In the genomic region with DNA sequence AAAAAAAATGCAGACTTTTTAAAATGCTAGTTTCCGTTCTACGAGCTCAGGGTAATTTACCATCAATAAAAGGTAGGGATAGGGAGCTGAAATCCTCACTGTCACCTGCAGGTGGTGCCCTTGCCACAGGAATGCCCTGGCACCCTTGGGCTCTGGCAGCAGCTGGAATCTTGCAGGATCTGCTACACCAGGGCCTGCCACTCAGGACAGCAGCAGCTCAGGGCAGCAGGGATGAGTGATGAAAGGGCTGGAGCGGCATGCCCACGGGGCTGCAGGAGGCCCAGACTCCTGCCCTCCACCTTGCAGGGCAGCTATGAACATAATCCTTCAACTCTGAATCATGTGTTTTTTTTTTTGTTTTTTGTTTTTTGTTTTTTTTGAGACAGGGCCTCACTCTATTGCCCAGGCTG, we compare ENCODE assay signal across 9 cellular contexts. TPM values are rescaled to one million over a fixed set of nuclear protein-coding genes. Genes with fewer than 3 reads are reported as not detected.
DNase-seq lines count a peak whose midpoint lies in the region; ATAC-seq and TF ChIP-seq lines count a peak whose summit lies in the region.
"Had no signal": no experiment of that assay in that cellular context is flagged by ENCODE, and none has a peak within 500 bp of the region (broad histone marks: within the 10 kb centered on the region; RNA-seq: fewer than 3 reads in every experiment).

No MANE protein-coding gene starts in this region.

- H3K4me3 ChIP-seq in Jurkat, Clone E6-1 (ENCODE audit: low read length), result no peak overlapping the region
- H3K4me3 ChIP-seq in PC-3 (ENCODE audit: low read length), result no peak overlapping the region
- H3K4me3 ChIP-seq in esophagus squamous epithelium, result no peak overlapping the region

- no peak overlapping the region for H2AFZ ChIP-seq in PC-3 (ENCODE audit: low read length)

- CTCF ChIA-PET in PC-3 (lab: Charles Lee), result interaction anchor here (0.6 to 1.5 kb wide), 9 partner anchors 12 to 111 kb away, joined by 3 to 18 read pairs (median 4); no protein-coding TSS in a partner anchor

- TF ChIP-seq POLR2A in esophagus squamous epithelium (IDR thresholded peaks at IDR 0.05), result no peak

- H3K36me3 ChIP-seq in PC-3 (ENCODE audit: low read depth, low read length) (no peaks in the 10 kb centered on the region), esophagus squamous epithelium (no peaks in the 10 kb centered on the region)

- no peaks in the 10 kb centered on the region for H3K36me3 Mint-ChIP-seq in nephron progenitor cell (ENCODE audit: low read depth)

- no peak overlapping the region for H3K4me3 Mint-ChIP-seq in nephron progenitor cell
- H3K4me3 Mint-ChIP-seq: activated naive CD8-positive, alpha-beta T cell had no signal

- H3K27ac Mint-ChIP-seq in nephron progenitor cell, result no peak overlapping the region
- H3K27ac Mint-ChIP-seq: activated naive CD8-positive, alpha-beta T cell had no signal

- no peak overlapping the region for H3K4me2 ChIP-seq in PC-3 (ENCODE audit: low read length)

- DNase-seq in DMS114 treated with DMSO at 0.1 percent for 48 hours (lab: John Stamatoyannopoulos, UW; ENCODE audit: unreplicated experiment), result peak; percentile 24
- peak; percentile 64 for DNase-seq in Jurkat, Clone E6-1 (ENCODE audit: low read depth, low spot score)
- DNase-seq in PC-3, result peak; percentile 83
- peak; percentile 69 for DNase-seq in activated T-cell treated with anti-CD3 and anti-CD28 coated beads for 4 hours
- DNase-seq in esophagus squamous epithelium (lab: John Stamatoyannopoulos, UW), result no peak
- DNase-seq in nephron progenitor cell, result peak; percentile 80
- DNase-seq in stimulated activated naive CD8-positive, alpha-beta T cell treated with anti-CD3 and anti-CD28 coated beads, Interleukin-15, Interleukin-2, amounts not matched to agents 100 U/mL and 50 U/mL, for 24 hours, result peak; percentile 82

- peaks cover 27% of the 10 kb centered on the region for H3K27me3 Mint-ChIP-seq in nephron progenitor cell (ENCODE audit: low read depth, poor library complexity)
- H3K27me3 Mint-ChIP-seq: activated naive CD8-positive, alpha-beta T cell had no signal

- intact Hi-C loops in PC-3 (cut with micrococcal nuclease), result loop anchor here (1.0 kb wide), 1 partner anchor 101 kb away; no protein-coding TSS in a partner anchor
- intact Hi-C loops in esophagus squamous epithelium (cut with DNase I), result no loop called here

- H4K20me1 ChIP-seq in PC-3 (ENCODE audit: low read length), result no peaks in the 10 kb centered on the region

- H3K27me3 ChIP-seq in PC-3 (ENCODE audit: low read length) (no peaks in the 10 kb centered on the region), esophagus squamous epithelium (no peaks in the 10 kb centered on the region)

- peak; percentile 95 for ATAC-seq in PC-3
- peak; percentile 69 for ATAC-seq in stimulated activated naive CD8-positive, alpha-beta T cell treated with anti-CD3 and anti-CD28 coated beads, Interleukin-15, Interleukin-2, amounts not matched to agents 100 U/mL and 50 U/mL, for 24 hours
- no peak for ATAC-seq in HG02970 (IDR thresholded peaks at IDR 0.05; ENCODE audit: low FRiP score, unreplicated experiment)

- no peak overlapping the region for H3K9ac ChIP-seq in PC-3 (ENCODE audit: low read length)

- H3K9me3 ChIP-seq in PC-3 (ENCODE audit: low read length), result no peaks in the 10 kb centered on the region
- peaks cover 0 to 5% (median 0%) of the 10 kb centered on the region in 3 donors for H3K9me3 ChIP-seq in esophagus squamous epithelium

- H3F3A ChIP-seq in PC-3 (ENCODE audit: low read length, unreplicated experiment), result no peaks in the 10 kb centered on the region

- WGBS in esophagus squamous epithelium, 2 donors, result 27 to 43% methylated on average over 4 of the region's 4 CpGs

- H3K4me1 ChIP-seq in PC-3 (ENCODE audit: insufficient read depth, low read length) (no peaks in the 10 kb centered on the region), esophagus squamous epithelium (peaks cover 0 to 14% (median 5%) of the 10 kb centered on the region in 3 donors)

- H3K9me3 Mint-ChIP-seq in nephron progenitor cell, result no peaks in the 10 kb centered on the region

- BruUV-seq in PC-3 (replicated peaks; lab: Mats Ljungman, UMichigan), result no TSS peak

- H3K79me2 ChIP-seq in PC-3 (ENCODE audit: low read length), result no peaks in the 10 kb centered on the region

- POLR2A ChIA-PET in PC-3 (lab: Charles Lee; ENCODE audit: unreplicated experiment), result interaction anchor here (0.5 kb wide), 1 partner anchor 21 kb away, joined by 3 read pairs; no protein-coding TSS in a partner anchor

- H3K9me2 ChIP-seq in PC-3 (replicated peaks; ENCODE audit: low read length), result no peaks in the 10 kb centered on the region

- H3K27ac ChIP-seq in PC-3 (ENCODE audit: low read length) (no peak overlapping the region), esophagus squamous epithelium (no peak overlapping the region)

- H3K4me1 Mint-ChIP-seq in nephron progenitor cell, result peaks cover 12% of the 10 kb centered on the region

- peak; percentile 81 for TF ChIP-seq CTCF in PC-3 (conservative IDR thresholded peaks at IDR 0.05; ENCODE audit: low read depth, low read length)
- TF ChIP-seq CTCF in esophagus squamous epithelium (IDR thresholded peaks at IDR 0.05), result peak; percentile 67 to 97 (median 94)
- peak; percentile 89 for TF ChIP-seq CTCF in nephron progenitor cell (IDR thresholded peaks at IDR 0.05)

RNA-seq across cellular contexts. Expression of gene GNG7, which starts 54.0 kb away (rescaled TPM):
- 2.5 TPM for polyA plus RNA-seq in Jurkat, Clone E6-1 (2012; ENCODE audit: insufficient read depth, insufficient read length)
- 1.1 and 1.2 TPM in 2 replicates for total RNA-seq in PC-3 (2014; rRNA removed)
- total RNA-seq in esophagus squamous epithelium, result 1 to 10 TPM in 3 of 4 donors, under 1 TPM in 1; 0.57 to 3.8 (median 1.6) TPM
